9 cellular contexts compared by ENCODE assay signal in genomic region chr7:100369105-100369504, GRCh38. TPM values are rescaled to one million over a fixed set of nuclear protein-coding genes. Genes with fewer than 3 reads are reported as not detected.
DNase-seq lines count a peak whose midpoint lies in the region; ATAC-seq and TF ChIP-seq lines count a peak whose summit lies in the region.
"Had no signal": no experiment of that assay in that cellular context is flagged by ENCODE, and none has a peak within 500 bp of the region (broad histone marks: within the 10 kb centered on the region; RNA-seq: fewer than 3 reads in every experiment).

No MANE protein-coding gene starts in this region.

- no peak overlapping the region for H2AFZ ChIP-seq in osteoblast (ENCODE audit: low read length)

- H3K9me3 ChIP-seq in upper lobe of right lung (no peaks in the 10 kb centered on the region), osteoblast (ENCODE audit: low read depth, low read length) (no peaks in the 10 kb centered on the region)

- intact Hi-C loops in upper lobe of right lung (cut with DNase I), result no loop called here

- in situ Hi-C loops in G401 (cut with HindIII; ENCODE audit: low sequenced_read_pairs), result no loop called here

- TF ChIP-seq CTCF in RWPE1 (conservative IDR thresholded peaks at IDR 0.05; ENCODE audit: low read depth) (no peak), upper lobe of right lung (IDR thresholded peaks at IDR 0.05) (no peak), osteoblast (IDR thresholded peaks at IDR 0.05; ENCODE audit: extremely low read depth, low read depth, low read length) (no peak)

- H3K27ac ChIP-seq in RWPE1 (peak overlapping the region; percentile 9), upper lobe of right lung (peak overlapping the region; percentile 74), osteoblast (ENCODE audit: low read depth, low read length) (no peak overlapping the region)

- H3K4me3 ChIP-seq in upper lobe of right lung, result no peak overlapping the region
- H3K4me3 ChIP-seq in osteoblast (ENCODE audit: insufficient read depth, low read length), result no peak overlapping the region

- peaks cover 5% of the 10 kb centered on the region for H3K36me3 ChIP-seq in upper lobe of right lung
- H3K36me3 ChIP-seq in osteoblast (ENCODE audit: insufficient read depth, low read length), result peaks cover 5% of the 10 kb centered on the region

- H3K27me3 ChIP-seq in upper lobe of right lung, result no peaks in the 10 kb centered on the region
- H3K27me3 ChIP-seq in osteoblast (ENCODE audit: insufficient read depth, low read length), result no peaks in the 10 kb centered on the region

- H3K79me2 ChIP-seq in osteoblast (ENCODE audit: insufficient read depth, low read length), result no peaks in the 10 kb centered on the region

- ATAC-seq in HG02970 (IDR thresholded peaks at IDR 0.05; ENCODE audit: low FRiP score, unreplicated experiment) (peak; percentile 39), upper lobe of right lung (peak; percentile 85)

- peak; percentile 48 for TF ChIP-seq POLR2A in GM19099 (IDR thresholded peaks at IDR 0.05; ENCODE audit: extremely low read depth, insufficient read length, low read depth)

- H3K4me1 ChIP-seq in upper lobe of right lung, result peaks cover 8% of the 10 kb centered on the region
- H3K4me1 ChIP-seq in osteoblast (ENCODE audit: insufficient read depth, low read length), result no peaks in the 10 kb centered on the region

- DNase-seq in RWPE1 (ENCODE audit: low spot score) (no peak), hippocampal formation (lab: John Stamatoyannopoulos, UW) (peak; percentile 38 to 45), upper lobe of right lung (peak; percentile 84), osteoblast (ENCODE audit: insufficient read length, low spot score, missing footprints) (no peak), G401 (ENCODE audit: low spot score) (no peak), amniotic stem cell (lab: John Stamatoyannopoulos, UW) (no peak)

- POLR2A ChIA-PET in RWPE1 (lab: Yijun Ruan, JAX; ENCODE audit: low non-redundant PET), result no interaction called here

- CTCF ChIA-PET in RWPE1 (lab: Yijun Ruan, JAX), result no interaction called here

- H4K20me1 ChIP-seq in osteoblast (ENCODE audit: insufficient read depth, low read length), result no peaks in the 10 kb centered on the region

- no peak overlapping the region for H3K4me2 ChIP-seq in osteoblast (ENCODE audit: insufficient read depth, low read length)

RNA-seq across cellular contexts. Expression of gene PILRA, which starts 4.2 kb away (rescaled TPM):
- total RNA-seq in upper lobe of right lung (36.9 TPM), osteoblast (0.36 and 0.59 TPM in 2 replicates)
- total RNA-seq in G401 (2014; rRNA removed; shearing (Covaris generic)), result 1.6 TPM in 1 of 2 replicates, not detected in the other
- total RNA-seq: kidney epithelial cell had no signal

RNA-seq across cellular contexts. Expression of gene PILRB, which starts 11.2 kb away (rescaled TPM):
- total RNA-seq in upper lobe of right lung (38.1 TPM), osteoblast (10.9 and 14.8 TPM in 2 replicates)
- 14.7 and 21.5 TPM in 2 replicates for total RNA-seq in G401 (2014; rRNA removed; shearing (Covaris generic))

RNA-seq across cellular contexts. Expression of gene ZCWPW1, which starts 59.4 kb away (rescaled TPM):
- total RNA-seq in upper lobe of right lung (4.8 TPM), osteoblast (2.2 and 2.4 TPM in 2 replicates)
- 0.54 and 0.62 TPM in 2 replicates for total RNA-seq in G401 (2014; rRNA removed; shearing (Covaris generic))

Comparison
In these comparisons a context has a peak if more than half of its experiments do, and no peak if none do; other contexts are left out.
1. DNase-seq: peak in hippocampal formation (2 of 2) and upper lobe of right lung (single experiment); none in RWPE1 (single experiment), osteoblast (single experiment), G401 (single experiment) and amniotic stem cell (single experiment).
2. RNA of gene PILRA, which starts 4.2 kb away (total RNA-seq): 36.9 TPM in upper lobe of right lung (single experiment); 1.6 TPM in G401 and 0.36 to 0.59 TPM in osteoblast; every median in the first group is over 10 times any median in the second.